26 cellular contexts compared by ENCODE assay signal in genomic region chr4:146087856-146088255, GRCh38.
"Had no signal": no experiment of that assay in that cellular context is flagged by ENCODE, and none has a peak within 500 bp of the region (broad histone marks: within the 10 kb centered on the region; RNA-seq: fewer than 3 reads in every experiment).

No MANE protein-coding gene starts in this region.

- DNase-seq: colonic mucosa; cortex of kidney; effector CD8-positive, alpha-beta T cell; effector memory CD8-positive, alpha-beta T cell; endodermal cell; erythroblast; esophagus squamous epithelium; foreskin fibroblast; foreskin melanocyte; gastrocnemius medialis; glutamatergic neuron; head of caudate nucleus; heart right ventricle; hippocampal formation; left cardiac atrium; left lung; left ventricle myocardium superior; lower lobe of right lung; mesenchymal stem cell; mucosa of descending colon; naive thymus-derived CD4-positive, alpha-beta T cell had no signal

- FAIRE-seq: endometrium, islet of Langerhans, keratinocyte had no signal

- H3K4me3 ChIP-seq: colonic mucosa, esophagus squamous epithelium, gastrocnemius medialis, heart right ventricle, left lung, lower lobe of right lung, mucosa of descending colon had no signal

- H3K9me3 ChIP-seq: colonic mucosa, esophagus squamous epithelium, gastrocnemius medialis, heart right ventricle, left lung, lower lobe of right lung, mucosa of descending colon had no signal

- H3K27me3 ChIP-seq: colonic mucosa, esophagus squamous epithelium, gastrocnemius medialis, heart right ventricle, left lung had no signal

- H3K27ac ChIP-seq: colonic mucosa, epithelial cell of prostate, esophagus squamous epithelium, gastrocnemius medialis, heart right ventricle, left lung, lower lobe of right lung had no signal

- ATAC-seq: effector memory CD8-positive, alpha-beta T cell; esophagus mucosa; gastrocnemius medialis; heart right ventricle; left cardiac atrium; left lung; left ventricle myocardium superior; lower lobe of right lung; mucosa of descending colon; naive thymus-derived CD4-positive, alpha-beta T cell had no signal

- H3K36me3 ChIP-seq: colonic mucosa, esophagus squamous epithelium, gastrocnemius medialis, heart right ventricle, left lung, lower lobe of right lung had no signal

- H3K4me1 ChIP-seq: colonic mucosa, esophagus squamous epithelium, gastrocnemius medialis, heart right ventricle, left lung, lower lobe of right lung had no signal
